In the genomic region with DNA sequence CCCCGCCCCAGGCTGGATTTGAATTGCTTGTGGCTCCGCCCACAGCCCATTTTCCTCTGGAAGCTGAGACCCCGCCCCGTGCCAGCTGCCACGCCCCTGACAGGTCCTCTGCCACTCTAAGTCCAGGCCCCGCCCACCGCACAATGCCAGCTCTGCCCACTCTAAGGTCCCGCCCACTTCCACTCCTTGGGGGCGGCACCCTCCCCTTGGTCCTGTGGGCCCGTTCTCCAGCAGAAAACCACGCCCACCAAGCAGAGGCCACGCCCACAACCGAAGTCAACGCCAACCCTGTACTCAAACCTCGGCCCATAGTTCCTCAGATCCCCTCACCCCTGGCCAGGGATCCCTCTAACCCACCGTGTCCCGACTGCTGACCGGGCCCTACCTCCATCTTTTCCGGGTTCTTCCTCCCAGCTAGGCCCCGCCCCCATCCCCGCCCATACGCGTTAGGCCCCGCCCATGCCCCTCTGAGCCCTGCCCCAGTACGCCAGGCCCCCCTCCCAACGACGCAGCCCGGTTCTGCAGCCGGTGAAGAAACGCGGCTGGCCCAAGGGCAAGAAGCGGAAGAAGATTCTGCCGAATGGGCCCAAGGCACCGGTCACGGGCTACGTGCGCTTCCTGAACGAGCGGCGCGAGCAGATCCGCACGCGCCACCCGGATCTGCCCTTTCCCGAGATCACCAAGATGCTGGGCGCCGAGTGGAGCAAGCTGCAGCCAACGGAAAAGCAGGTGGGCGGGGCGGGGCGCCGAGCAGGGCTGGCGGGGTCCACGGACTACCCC, we compare ENCODE assay signal across 8 cellular contexts. TPM values are rescaled to one million over a fixed set of nuclear protein-coding genes. Genes with fewer than 3 reads are reported as not detected.
DNase-seq lines count a peak whose midpoint lies in the region; ATAC-seq and TF ChIP-seq lines count a peak whose summit lies in the region.

No MANE protein-coding gene starts in this region.

- H3K9me3 ChIP-seq in HAP-1, result no peaks in the 10 kb centered on the region
- H3K9me3 ChIP-seq in left lung, result no peaks in the 10 kb centered on the region

- intact Hi-C loops in left lung (cut with DNase I), result no loop called here

- H3K27ac ChIP-seq in left lung, result no peak overlapping the region

- H3K4me1 ChIP-seq in HAP-1, result peaks cover 4% of the 10 kb centered on the region
- peaks cover 0 to 29% of the 10 kb centered on the region in 2 donors for H3K4me1 ChIP-seq in left lung

- TF ChIP-seq CTCF in AG10803 (conservative IDR thresholded peaks at IDR 0.05; ENCODE audit: low read length), result no peak
- TF ChIP-seq CTCF in left lung (IDR thresholded peaks at IDR 0.05), result no peak

- no peaks in the 10 kb centered on the region for H3K27me3 ChIP-seq in HAP-1 (ENCODE audit: low read depth)
- no peaks in the 10 kb centered on the region for H3K27me3 ChIP-seq in left lung

- in situ Hi-C loops in HAP-1 (cut with MboI; ENCODE audit: low sequenced_read_pairs), result no loop called here

- peak overlapping the region; percentile 80 for H3K4me3 ChIP-seq in AG10803 (ENCODE audit: low read length)
- H3K4me3 ChIP-seq in HAP-1, result peak overlapping the region; percentile 91
- peak overlapping the region; percentile 85 to 99 for H3K4me3 ChIP-seq in left lung

- ATAC-seq in left lung, result peak; percentile 59
- no peak for ATAC-seq in GM19023 (IDR thresholded peaks at IDR 0.05; ENCODE audit: unreplicated experiment)

- H3K36me3 ChIP-seq in HAP-1 (replicated peaks), result peaks cover 22% of the 10 kb centered on the region
- peaks cover 0 to 16% of the 10 kb centered on the region in 2 donors for H3K36me3 ChIP-seq in left lung

- peak; percentile 94 for DNase-seq in AG10803 (ENCODE audit: low read depth)
- DNase-seq in HAP-1 (ENCODE audit: low spot score in 2 of 2), result peak; percentile 93 to 100
- DNase-seq in NCI-H510A treated with DMSO at 0.1 percent for 48 hours (lab: John Stamatoyannopoulos, UW), result peak; percentile 13
- peak; percentile 81 for DNase-seq in activated CD4-positive, alpha-beta T cell treated with anti-CD3 and anti-CD28 coated beads, Interleukin-2, amount 50 U/mL, for 1 hour
- peak; percentile 87 for DNase-seq in dedifferentiated amniotic fluid mesenchymal stem cell (ENCODE audit: extremely low spot score)
- peak; percentile 91 to 98 for DNase-seq in left lung
- peak; percentile 98 for DNase-seq in stimulated activated CD4-positive, alpha-beta T cell treated with anti-CD3 and anti-CD28 coated beads, Interleukin-1b, Interleukin-23, amount 100 ng/mL, for 48 hours

RNA-seq across cellular contexts. Expression of a gene that starts 1.3 kb away (rescaled TPM):
- total RNA-seq in left lung, result 10 to 100 TPM; 50.9 to 74.8 TPM

RNA-seq across cellular contexts. Expression of a gene that starts 11.2 kb away (rescaled TPM):
- 1 to 10 TPM; 3.1 TPM for total RNA-seq in left lung

RNA-seq across cellular contexts. Expression of a gene that starts 16.7 kb away (rescaled TPM):
- total RNA-seq in left lung, result 10 to 100 TPM; 61.7 to 90.2 TPM

RNA-seq across cellular contexts. Expression of a gene that starts 32.6 kb away (rescaled TPM):
- 1 to 10 TPM; 5.3 to 7.9 TPM for total RNA-seq in left lung

RNA-seq across cellular contexts. Expression of a gene that starts 35.1 kb away (rescaled TPM):
- 1 to 10 TPM; 2.8 to 3.2 TPM for total RNA-seq in left lung

Comparison
In these comparisons a context has a peak if more than half of its experiments do, and no peak if none do; other contexts are left out.
1. DNase-seq: peak in every context shown above with its lines; median percentile 98 in stimulated activated CD4-positive, alpha-beta T cell treated with anti-CD3 and anti-CD28 coated beads, Interleukin-1b, Interleukin-23, amount 100 ng/mL, for 48 hours; 96 in HAP-1; 94 in left lung; 94 in AG10803; 87 in dedifferentiated amniotic fluid mesenchymal stem cell; 81 in activated CD4-positive, alpha-beta T cell treated with anti-CD3 and anti-CD28 coated beads, Interleukin-2, amount 50 U/mL, for 1 hour; 13 in NCI-H510A treated with DMSO at 0.1 percent for 48 hours.